ENCODE assay signal across 32 cellular contexts in the genomic region with DNA sequence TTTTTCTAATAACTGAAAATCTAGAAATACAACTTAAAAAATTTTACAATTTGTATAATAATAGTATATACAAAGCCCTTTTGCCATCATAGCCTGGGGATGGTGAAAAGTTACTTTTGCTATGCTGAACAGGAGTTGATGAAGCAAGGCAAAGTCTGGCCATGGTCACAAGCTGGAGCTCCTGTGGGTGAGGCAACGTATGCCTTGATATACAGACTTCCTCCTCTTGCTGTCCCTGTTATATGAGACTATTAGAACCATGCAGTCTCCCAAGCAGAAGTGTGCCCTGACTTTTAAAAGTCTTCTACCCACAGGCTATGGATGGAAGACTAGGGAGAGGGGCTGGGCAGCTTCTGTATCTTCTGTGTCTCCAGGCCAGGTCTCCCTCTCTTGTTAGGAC. TPM values are rescaled to one million over a fixed set of nuclear protein-coding genes. Genes with fewer than 3 reads are reported as not detected.
DNase-seq lines count a peak whose midpoint lies in the region; ATAC-seq and TF ChIP-seq lines count a peak whose summit lies in the region.
"Had no signal": no experiment of that assay in that cellular context is flagged by ENCODE, and none has a peak within 500 bp of the region (broad histone marks: within the 10 kb centered on the region; RNA-seq: fewer than 3 reads in every experiment).

No MANE protein-coding gene starts in this region.

- no TSS peak for BruUV-seq in PC-3 (replicated peaks; lab: Mats Ljungman, UMichigan)

- H4K20me1 ChIP-seq in Loucy (ENCODE audit: insufficient read depth, low read length, poor library complexity, severe bottlenecking), result no peaks in the 10 kb centered on the region
- H4K20me1 ChIP-seq in PC-3 (ENCODE audit: low read length), result no peaks in the 10 kb centered on the region

- no peak overlapping the region for H3K9ac ChIP-seq in Loucy (ENCODE audit: low read depth, low read length, poor library complexity, severe bottlenecking)
- H3K9ac ChIP-seq in neuronal stem cell (ENCODE audit: low read depth, low read length, poor library complexity), result no peak overlapping the region
- H3K9ac ChIP-seq in PC-3 (ENCODE audit: low read length), result no peak overlapping the region
- H3K9ac ChIP-seq: KMS-11 had no signal

- no CpG with 5 or more reads among the region's 1 CpG for whole genome bisulfite sequencing in neuronal stem cell (ENCODE audit: extremely low coverage in 2 of 2, insufficient read length in 2 of 2, insufficient replicate concordance in 1 of 2), 2 donors
- WGBS in aorta, 2 donors, result 71 to 78% methylated on average over 1 of the region's 1 CpG

- H3K4ac ChIP-seq in neuronal stem cell (ENCODE audit: low read length), result no peak overlapping the region

- intact Hi-C loops in PC-3 (cut with micrococcal nuclease) (no loop called here), aorta (cut with DNase I) (no loop called here)

- H3K27ac ChIP-seq in neuronal stem cell (replicated peaks; ENCODE audit: low read length) (no peak overlapping the region), PC-3 (ENCODE audit: low read length) (no peak overlapping the region), aorta (ENCODE audit: low read depth in 1 of 2, low read length in 2 of 2) (no peak overlapping the region), coronary artery (no peak overlapping the region)
- H3K27ac ChIP-seq: cardiac muscle cell, esophagus squamous epithelium, hepatocyte, KMS-11, skin epidermis, suprapubic skin, uterus, VCaP had no signal

- H3K4me1 ChIP-seq in Loucy (ENCODE audit: insufficient read depth, low read length, poor library complexity, severe bottlenecking) (no peaks in the 10 kb centered on the region), neuronal stem cell (ENCODE audit: control insufficient read depth in 2 of 2, insufficient read depth in 1 of 2, low read depth in 1 of 2, low read length in 2 of 2) (no peaks in the 10 kb centered on the region), PC-3 (ENCODE audit: insufficient read depth, low read length) (no peaks in the 10 kb centered on the region), aorta (ENCODE audit: control insufficient read depth in 1 of 2, insufficient read depth in 2 of 2, low read length in 2 of 2) (no peaks in the 10 kb centered on the region)
- H3K4me1 ChIP-seq: BE2C, esophagus squamous epithelium, suprapubic skin, uterus had no signal

- CTCF ChIA-PET in PC-3 (lab: Charles Lee), result no interaction called here

- no peak overlapping the region for H2BK120ac ChIP-seq in neuronal stem cell (ENCODE audit: low read depth, low read length)

- peak overlapping the region; percentile 37 for H3K18ac ChIP-seq in neuronal stem cell (ENCODE audit: low read length)

- H3K9me2 ChIP-seq in Loucy (replicated peaks; ENCODE audit: low read depth, low read length), result no peaks in the 10 kb centered on the region
- H3K9me2 ChIP-seq in PC-3 (replicated peaks; ENCODE audit: low read length), result no peaks in the 10 kb centered on the region

- H3K36me3 ChIP-seq in Loucy (ENCODE audit: insufficient read depth, low read length) (no peaks in the 10 kb centered on the region), neuronal stem cell (replicated peaks in 1 of 2; ENCODE audit: control insufficient read depth in 2 of 2, insufficient read depth in 2 of 2, low read length in 2 of 2) (no peaks in the 10 kb centered on the region), PC-3 (ENCODE audit: low read depth, low read length) (no peaks in the 10 kb centered on the region), aorta (ENCODE audit: control insufficient read depth in 1 of 2, insufficient read depth in 2 of 2, low read length in 1 of 2) (no peaks in the 10 kb centered on the region)
- H3K36me3 ChIP-seq: BE2C, cardiac muscle cell, esophagus squamous epithelium, suprapubic skin, uterus had no signal

- no peak for TF ChIP-seq CTCF in Loucy (conservative IDR thresholded peaks at IDR 0.05; ENCODE audit: low read length)
- no peak for TF ChIP-seq CTCF in PC-3 (conservative IDR thresholded peaks at IDR 0.05; ENCODE audit: low read depth, low read length)
- TF ChIP-seq CTCF in coronary artery (IDR thresholded peaks at IDR 0.05), result no peak

- H3K4me2 ChIP-seq in Loucy (ENCODE audit: low read depth, low read length, poor library complexity, severe bottlenecking), result no peak overlapping the region
- H3K4me2 ChIP-seq in neuronal stem cell (ENCODE audit: insufficient read depth, low read length, poor library complexity, severe bottlenecking), result no peak overlapping the region
- no peak overlapping the region for H3K4me2 ChIP-seq in PC-3 (ENCODE audit: low read length)
- H3K4me2 ChIP-seq: hepatocyte, KMS-11 had no signal

- no peak overlapping the region for H3K14ac ChIP-seq in neuronal stem cell (ENCODE audit: low read length)

- no peak overlapping the region for H3K4me3 ChIP-seq in Loucy (ENCODE audit: low read length, poor library complexity, severe bottlenecking)
- peak overlapping the region in 1 of 2 donors; percentile 30 for H3K4me3 ChIP-seq in neuronal stem cell (ENCODE audit: low read length in 2 of 2)
- H3K4me3 ChIP-seq in PC-3 (ENCODE audit: low read length), result no peak overlapping the region
- no peak overlapping the region for H3K4me3 ChIP-seq in aorta (ENCODE audit: low read length in 2 of 2)
- no peak overlapping the region for H3K4me3 ChIP-seq in coronary artery
- H3K4me3 ChIP-seq: cardiac muscle cell, esophagus squamous epithelium, hepatocyte, PC-9, skin epidermis, suprapubic skin, uterus had no signal

- no peaks in the 10 kb centered on the region for H3K9me3 ChIP-seq in Loucy (ENCODE audit: insufficient read depth, low read depth, low read length)
- H3K9me3 ChIP-seq in neuronal stem cell (replicated peaks in 1 of 2; ENCODE audit: control insufficient read depth in 2 of 2, insufficient read depth in 1 of 2, low read depth in 1 of 2, low read length in 2 of 2), result no peaks in the 10 kb centered on the region
- no peaks in the 10 kb centered on the region for H3K9me3 ChIP-seq in PC-3 (ENCODE audit: low read length)
- H3K9me3 ChIP-seq in aorta (ENCODE audit: control insufficient read depth, low read length), result no peaks in the 10 kb centered on the region
- H3K9me3 ChIP-seq: BE2C, esophagus squamous epithelium, suprapubic skin, uterus had no signal

- no peak overlapping the region for H2BK12ac ChIP-seq in neuronal stem cell (ENCODE audit: low read length)

- no peak overlapping the region for H4K91ac ChIP-seq in neuronal stem cell (ENCODE audit: low read depth, low read length, poor library complexity)

- H3F3A ChIP-seq in Loucy (ENCODE audit: low read depth) (no peaks in the 10 kb centered on the region), PC-3 (ENCODE audit: low read length, unreplicated experiment) (no peaks in the 10 kb centered on the region)

- H2AK5ac ChIP-seq in neuronal stem cell (ENCODE audit: low read depth, low read length), result no peak overlapping the region

- H4K8ac ChIP-seq in neuronal stem cell (ENCODE audit: low read depth, low read length), result no peak overlapping the region

- no peak overlapping the region for H2BK15ac ChIP-seq in neuronal stem cell (ENCODE audit: low read length)

- H3K79me2 ChIP-seq in Loucy (ENCODE audit: insufficient read depth, low read length) (no peaks in the 10 kb centered on the region), PC-3 (ENCODE audit: low read length) (no peaks in the 10 kb centered on the region)
- H3K79me2 ChIP-seq: hepatocyte had no signal

- H2AFZ ChIP-seq in Loucy (ENCODE audit: low read length) (peak overlapping the region; percentile 53; the same call in 1 of the 2 replicates), neuronal stem cell (ENCODE audit: low read length) (no peak overlapping the region), PC-3 (ENCODE audit: low read length) (no peak overlapping the region)
- H2AFZ ChIP-seq: hepatocyte, PC-9 had no signal

- H2BK5ac ChIP-seq in neuronal stem cell (ENCODE audit: low read length), result no peak overlapping the region

- DNase-seq in CD1c-positive myeloid dendritic cell (ENCODE audit: extremely low spot score) (peak; percentile 61), SIG-M5 treated with dmso at 0.1 percent for 504 hours (lab: John Stamatoyannopoulos, UW; ENCODE audit: unreplicated experiment) (peak; percentile 95), neuronal stem cell (ENCODE audit: low spot score) (no peak), PC-3 (no peak), aorta (no peak), coronary artery (ENCODE audit: low spot score) (no peak), activated gamma-delta T cell (lab: John Stamatoyannopoulos, UW) (no peak)
- DNase-seq: activated CD4-positive, alpha-beta T cell treated with anti-CD3 and anti-CD28 coated beads, Interleukin-2, amount 10 ng/mL, durations not matched to agents 7 days and 5 days; activated CD8-positive, alpha-beta memory T cell treated with anti-CD3 and anti-CD28 coated beads, Interleukin-2, amount 10 ng/mL, durations not matched to agents 7 days and 5 days; activated naive CD4-positive, alpha-beta T cell treated with anti-CD3 and anti-CD28 coated beads for 36 hours; activated T-cell treated with anti-CD3 and anti-CD28 coated beads, Interleukin-2, amount 50 U/mL, for 72 hours; BE2C; EL; endodermal cell; esophagus squamous epithelium; immature natural killer cell; naive B cell; NCI-H1105 treated with DMSO at 0.1 percent for 48 hours; NCI-H2029; NCI-H2227 treated with DMSO at 0.1 percent for 48 hours; NCI-H748 treated with DMSO at 0.1 percent for 48 hours; PC-9; Right ventricle myocardium superior; stimulated activated CD4-positive, alpha-beta T cell treated with anti-CD3 and anti-CD28 coated beads, Interleukin-2, amount 100 ng/mL, for 24 hours; uterus had no signal

- no peak for ATAC-seq in PC-3
- no peak for ATAC-seq in aorta (ENCODE audit: low FRiP score)
- ATAC-seq: activated CD8-positive, alpha-beta memory T cell treated with anti-CD3 and anti-CD28 coated beads, Interleukin-2, amount 10 ng/mL, durations not matched to agents 7 days and 5 days; activated T-cell treated with anti-CD3 and anti-CD28 coated beads, Interleukin-2, amount 50 U/mL, for 72 hours had no signal

- POLR2A ChIA-PET in PC-3 (lab: Charles Lee; ENCODE audit: unreplicated experiment), result no interaction called here

- no peak overlapping the region for H3K23ac ChIP-seq in neuronal stem cell (ENCODE audit: low read depth, low read length, poor library complexity)

- H3K27me3 ChIP-seq in Loucy (ENCODE audit: insufficient read depth, low read length, poor library complexity, severe bottlenecking) (no peaks in the 10 kb centered on the region), neuronal stem cell (ENCODE audit: control insufficient read depth in 3 of 3, insufficient read depth in 3 of 3, low read depth in 1 of 3, low read length in 3 of 3) (no peaks in the 10 kb centered on the region), PC-3 (ENCODE audit: low read length) (no peaks in the 10 kb centered on the region), aorta (ENCODE audit: control insufficient read depth in 1 of 2, insufficient read depth in 2 of 2, low read length in 1 of 2) (no peaks in the 10 kb centered on the region)
- H3K27me3 ChIP-seq: BE2C, cardiac muscle cell, esophagus squamous epithelium, hepatocyte, suprapubic skin, uterus had no signal

- no peaks in the 10 kb centered on the region for H3K79me1 ChIP-seq in neuronal stem cell (ENCODE audit: low read depth, low read length)

RNA-seq across cellular contexts. Expression of a gene that starts 15.7 kb away (rescaled TPM):
- 1.7 TPM for polyA plus RNA-seq in neuronal stem cell (2013, experiment 1 of 2)
- 1.6 TPM for polyA plus RNA-seq in neuronal stem cell (2013, experiment 2 of 2)
- total RNA-seq in PC-3 (2014; rRNA removed), result 1.7 and 2.3 TPM in 2 replicates
- total RNA-seq in aorta, result 1 to 10 TPM; 1.9 to 4.4 TPM
- 1 to 10 TPM in 1 of 2 donors, under 1 TPM in 1; 0.95 to 3.3 TPM for polyA plus RNA-seq in aorta
- polyA plus RNA-seq: immature natural killer cell had no signal

Comparison
In these comparisons a context has a peak if more than half of its experiments do, and no peak if none do; other contexts are left out.
1. DNase-seq: peak in CD1c-positive myeloid dendritic cell (single experiment) and SIG-M5 treated with dmso at 0.1 percent for 504 hours (single experiment); none in neuronal stem cell (single experiment), PC-3 (single experiment), aorta (0 of 2), coronary artery (single experiment) and activated gamma-delta T cell (single experiment).